Comparison of ENCODE assay signal across 14 cellular contexts in genomic region chr6:167122041-167122826, GRCh38. TPM values are rescaled to one million over a fixed set of nuclear protein-coding genes. Genes with fewer than 3 reads are reported as not detected.
DNase-seq lines count a peak whose midpoint lies in the region; ATAC-seq and TF ChIP-seq lines count a peak whose summit lies in the region.
"Had no signal": no experiment of that assay in that cellular context is flagged by ENCODE, and none has a peak within 500 bp of the region (broad histone marks: within the 10 kb centered on the region; RNA-seq: fewer than 3 reads in every experiment).

No MANE protein-coding gene starts in this region.

- peaks cover 4% of the 10 kb centered on the region for H3K36me3 ChIP-seq in CD4-positive, alpha-beta memory T cell (ENCODE audit: insufficient read depth, low read length)
- H3K36me3 ChIP-seq in colonic mucosa (no peaks in the 10 kb centered on the region), psoas muscle (ENCODE audit: insufficient read depth in 1 of 2, low read depth in 1 of 2) (no peaks in the 10 kb centered on the region)
- H3K36me3 ChIP-seq: ascending aorta had no signal

- CTCF ChIA-PET in CD4-positive, alpha-beta memory T cell (lab: Charles Lee; ENCODE audit: partially characterized antibody): interaction anchor here (0.9 to 8.0 kb wide), 12 partner anchors 13 to 337 kb away, joined by 3 to 83 read pairs (median 6); partner anchors contain the start of gene CEP43

- WGBS in psoas muscle, 3 donors: 83 to 85% (median 84%) methylated on average over 23 of the region's 23 CpGs

- POLR2A ChIA-PET in CD4-positive, alpha-beta memory T cell (lab: Charles Lee; ENCODE audit: partially characterized antibody): interaction anchor here (0.6 to 7.3 kb wide), 15 partner anchors 9 to 169 kb away, joined by 3 to 68 read pairs (median 13); partner anchors contain the start of gene CEP43

- no peak for DNase-seq in CD4-positive, alpha-beta memory T cell
- DNase-seq in colonic mucosa (no peak), foreskin melanocyte (no peak), psoas muscle (no peak)
- no peak for DNase-seq in T-helper 2 cell treated with Interferon-gamma antibody and Interleukin-4, amounts not matched to agents 5 μg/mL and 100 μg/mL, for 36 hours (ENCODE audit: low spot score)
- no peak for DNase-seq in stimulated activated CD4-positive, alpha-beta T cell treated with anti-CD3 and anti-CD28 coated beads, Interleukin-4, amount 100 ng/mL, for 4 hours
- DNase-seq: erythroblast, NCI-H146, RPMI8226 had no signal

- H3K27ac ChIP-seq in CD4-positive, alpha-beta memory T cell (ENCODE audit: low read depth, low read length): peak overlapping the region; percentile 63
- H3K27ac ChIP-seq in colonic mucosa: peak overlapping the region; percentile 11
- H3K27ac ChIP-seq in psoas muscle: no peak overlapping the region
- H3K27ac ChIP-seq: ascending aorta had no signal

- no peaks in the 10 kb centered on the region for H3K27me3 ChIP-seq in CD4-positive, alpha-beta memory T cell (ENCODE audit: insufficient read depth, low read length)
- H3K27me3 ChIP-seq in colonic mucosa (no peaks in the 10 kb centered on the region), psoas muscle (ENCODE audit: insufficient read depth in 3 of 3, low read length in 2 of 3) (peaks cover 0 to 7% (median 5%) of the 10 kb centered on the region in 3 donors)
- H3K27me3 ChIP-seq: ascending aorta had no signal

- H3K36me3 Mint-ChIP-seq in CD4-positive, alpha-beta memory T cell: peaks cover 18 to 31% of the 10 kb centered on the region in 2 donors
- H3K36me3 Mint-ChIP-seq in T-helper 2 cell treated with Interferon-gamma antibody and Interleukin-4, amounts not matched to agents 5 μg/mL and 100 μg/mL, for 36 hours (ENCODE audit: low read depth): no peaks in the 10 kb centered on the region

- peak overlapping the region; percentile 72 to 87 (median 82) for H3K4me3 Mint-ChIP-seq in CD4-positive, alpha-beta memory T cell
- H3K4me3 Mint-ChIP-seq in T-helper 2 cell treated with Interferon-gamma antibody and Interleukin-4, amounts not matched to agents 5 μg/mL and 100 μg/mL, for 36 hours: no peak overlapping the region

- intact Hi-C loops in CD4-positive, alpha-beta memory T cell (cut with micrococcal nuclease): loop anchor here (2.0 to 10.0 kb wide), 2 partner anchors 17 to 707 kb away; no protein-coding TSS in a partner anchor
- intact Hi-C loops in colonic mucosa (cut with DNase I): no loop called here
- intact Hi-C loops in psoas muscle (cut with DNase I): no loop called here

- H3K9me3 Mint-ChIP-seq in CD4-positive, alpha-beta memory T cell: no peaks in the 10 kb centered on the region
- no peaks in the 10 kb centered on the region for H3K9me3 Mint-ChIP-seq in T-helper 2 cell treated with Interferon-gamma antibody and Interleukin-4, amounts not matched to agents 5 μg/mL and 100 μg/mL, for 36 hours

- TF ChIP-seq CTCF in colonic mucosa (IDR thresholded peaks at IDR 0.05) (no peak), psoas muscle (IDR thresholded peaks at IDR 0.05) (no peak)

- H3K9ac ChIP-seq in colonic mucosa (ENCODE audit: low read depth in 2 of 2, low read length in 2 of 2): no peak overlapping the region

- H3K4me1 Mint-ChIP-seq in CD4-positive, alpha-beta memory T cell: peaks cover 60 to 91% (median 76%) of the 10 kb centered on the region in 4 donors
- no peaks in the 10 kb centered on the region for H3K4me1 Mint-ChIP-seq in T-helper 2 cell treated with Interferon-gamma antibody and Interleukin-4, amounts not matched to agents 5 μg/mL and 100 μg/mL, for 36 hours (ENCODE audit: low read depth)

- H3K27ac Mint-ChIP-seq in CD4-positive, alpha-beta memory T cell: peak overlapping the region; percentile 94 to 98 (median 95)
- no peak overlapping the region for H3K27ac Mint-ChIP-seq in T-helper 2 cell treated with Interferon-gamma antibody and Interleukin-4, amounts not matched to agents 5 μg/mL and 100 μg/mL, for 36 hours

- H3K27me3 Mint-ChIP-seq in CD4-positive, alpha-beta memory T cell: peaks cover 0 to 1% of the 10 kb centered on the region in 2 donors
- peaks cover 5% of the 10 kb centered on the region for H3K27me3 Mint-ChIP-seq in T-helper 2 cell treated with Interferon-gamma antibody and Interleukin-4, amounts not matched to agents 5 μg/mL and 100 μg/mL, for 36 hours (ENCODE audit: low read depth)

- H3K9me3 ChIP-seq in CD4-positive, alpha-beta memory T cell (ENCODE audit: control insufficient read depth in 1 of 2, low read length in 2 of 2): no peaks in the 10 kb centered on the region
- H3K9me3 ChIP-seq in colonic mucosa (no peaks in the 10 kb centered on the region), psoas muscle (no peaks in the 10 kb centered on the region)
- H3K9me3 ChIP-seq: ascending aorta had no signal

- peak; percentile 32 for ATAC-seq in GM19023 (IDR thresholded peaks at IDR 0.05; ENCODE audit: unreplicated experiment)
- peak; percentile 45 for ATAC-seq in HG03045 (IDR thresholded peaks at IDR 0.05; ENCODE audit: unreplicated experiment)
- ATAC-seq in psoas muscle: no peak

- peaks cover 92% of the 10 kb centered on the region for H3K4me1 ChIP-seq in CD4-positive, alpha-beta memory T cell (ENCODE audit: insufficient read depth, low read length)
- H3K4me1 ChIP-seq in colonic mucosa: peaks cover 4% of the 10 kb centered on the region
- H3K4me1 ChIP-seq in psoas muscle: no peaks in the 10 kb centered on the region
- H3K4me1 ChIP-seq: ascending aorta had no signal

- peak overlapping the region; percentile 5 to 13 for H3K4me3 ChIP-seq in CD4-positive, alpha-beta memory T cell (ENCODE audit: low read length in 2 of 2)
- no peak overlapping the region for H3K4me3 ChIP-seq in colonic mucosa
- H3K4me3 ChIP-seq in psoas muscle: no peak overlapping the region
- H3K4me3 ChIP-seq: ascending aorta had no signal

RNA-seq across cellular contexts. Expression of gene CCR6, which starts 0.7 kb away (rescaled TPM):
- total RNA-seq in CD4-positive, alpha-beta memory T cell: 10 to 100 TPM; 21.7 to 23.7 TPM
- polyA plus RNA-seq in CD4-positive, alpha-beta memory T cell: 100 to 1,000 TPM in 1 of 2 donors, 10 to 100 TPM in 1; 98.7 to 124 TPM
- under 1 TPM; 0.49 to 0.53 TPM for total RNA-seq in colonic mucosa
- not detected for total RNA-seq in psoas muscle
- polyA plus RNA-seq in psoas muscle: under 1 TPM in 2 of 3 donors, not detected in 1; 0.01 to 0.05 TPM
- total RNA-seq: ascending aorta had no signal
- polyA plus RNA-seq: BJ, keratinocyte had no signal

RNA-seq across cellular contexts. Expression of gene GPR31, which starts 35.5 kb away (rescaled TPM):
- not detected for total RNA-seq in CD4-positive, alpha-beta memory T cell
- not detected for polyA plus RNA-seq in CD4-positive, alpha-beta memory T cell
- total RNA-seq in colonic mucosa (not detected), psoas muscle (not detected)
- polyA plus RNA-seq in psoas muscle: not detected
- total RNA-seq: ascending aorta had no signal
- polyA plus RNA-seq: BJ, keratinocyte had no signal

Comparison
In these comparisons a context has a peak if more than half of its experiments do, and no peak if none do; other contexts are left out.
1. H3K4me3 ChIP-seq: peak in CD4-positive, alpha-beta memory T cell (2 of 2); none in colonic mucosa (single experiment) and psoas muscle (single experiment).
2. ATAC-seq: peak in GM19023 (single experiment) and HG03045 (single experiment); none in psoas muscle (0 of 4).
3. RNA of gene CCR6, which starts 0.7 kb away (total RNA-seq): 21.7 to 23.7 TPM in CD4-positive, alpha-beta memory T cell; 0.49 to 0.53 TPM in colonic mucosa and not detected in psoas muscle; every median in the first group is over 10 times any median in the second.